Comparison of ENCODE assay signal across 8 cellular contexts in the genomic region with DNA sequence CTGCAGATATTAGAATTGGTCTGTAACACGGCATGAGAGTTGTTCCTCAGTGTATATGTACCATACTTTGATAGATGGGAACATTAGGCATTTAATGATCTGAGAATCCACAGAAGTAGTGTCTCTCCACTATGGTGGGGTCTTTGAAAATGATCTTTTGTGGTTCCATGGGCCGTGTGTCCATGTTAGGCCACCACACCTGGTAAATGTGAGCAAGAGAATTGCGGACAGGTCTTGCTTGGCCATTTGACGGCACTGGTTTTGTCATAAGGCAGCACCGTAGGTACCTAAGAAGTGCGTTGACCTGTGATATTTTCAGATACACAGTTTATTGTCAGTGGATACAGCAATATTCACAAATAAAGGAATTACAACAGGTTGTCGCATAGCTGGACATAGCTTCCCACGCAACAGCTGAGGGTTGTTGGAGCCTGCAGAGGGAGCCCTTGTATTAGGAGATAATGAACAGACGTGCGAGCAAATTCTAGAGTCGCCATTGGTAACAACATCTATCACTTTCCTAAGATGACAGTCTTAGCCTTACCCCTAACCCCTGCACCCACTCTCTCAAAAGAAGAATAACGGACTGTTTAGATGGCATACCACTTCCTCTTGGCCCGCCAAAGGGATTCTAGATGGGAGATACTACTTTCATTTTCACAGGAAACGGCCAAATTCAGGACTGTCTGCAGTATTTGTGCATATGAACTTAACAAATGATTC.
DNase-seq lines count a peak whose midpoint lies in the region; ATAC-seq and TF ChIP-seq lines count a peak whose summit lies in the region.

No MANE protein-coding gene starts in this region.

- TF ChIP-seq CTCF in brain microvascular endothelial cell (IDR thresholded peaks at IDR 0.05; ENCODE audit: low read depth, low read length, missing control alignments): peak; percentile 94

- in situ Hi-C loops in brain microvascular endothelial cell (cut with HindIII; ENCODE audit: low pct_ligation_motif_present, low sequenced_read_pairs): no loop called here

- no peak overlapping the region for H3K27ac ChIP-seq in brain microvascular endothelial cell

- H3K9me3 ChIP-seq in skeletal muscle satellite cell (replicated peaks; ENCODE audit: low read length): no peaks in the 10 kb centered on the region

- DNase-seq in SIG-M5 treated with dmso at 0.1 percent for 504 hours (lab: John Stamatoyannopoulos, UW; ENCODE audit: unreplicated experiment) (peak; percentile 62), SIG-M5 (lab: John Stamatoyannopoulos, UW) (no peak), NCI-H1417 (lab: John Stamatoyannopoulos, UW) (peak; percentile 63 to 90 (median 71)), T follicular helper cell (ENCODE audit: low read depth) (peak; percentile 19), brain microvascular endothelial cell (peak; percentile 64), iPS-NIHi11 (ENCODE audit: low spot score) (peak; percentile 72)

- peak overlapping the region; percentile 20 for H3K9ac ChIP-seq in skeletal muscle satellite cell (ENCODE audit: low read depth, low read length)

- peak; percentile 90 for ATAC-seq in HG02852 (IDR thresholded peaks at IDR 0.05; ENCODE audit: unreplicated experiment)

- no peaks in the 10 kb centered on the region for H3K27me3 ChIP-seq in brain microvascular endothelial cell (replicated peaks)
- H3K27me3 ChIP-seq in skeletal muscle satellite cell (ENCODE audit: control insufficient read depth, insufficient read depth, low read length): no peaks in the 10 kb centered on the region

- H3K4me2 ChIP-seq in skeletal muscle satellite cell (ENCODE audit: low read length): peak overlapping the region; percentile 67

- H3K4me3 ChIP-seq in brain microvascular endothelial cell (ENCODE audit: low read depth, low read length): peak overlapping the region; percentile 59
- peak overlapping the region; percentile 50 for H3K4me3 ChIP-seq in skeletal muscle satellite cell (ENCODE audit: low read length)

- H3K4me1 ChIP-seq in skeletal muscle satellite cell (ENCODE audit: control insufficient read depth, insufficient read depth, low read length): peaks cover 35% of the 10 kb centered on the region

- H3K36me3 ChIP-seq in brain microvascular endothelial cell (replicated peaks) (no peaks in the 10 kb centered on the region), skeletal muscle satellite cell (ENCODE audit: insufficient read depth, low read length) (no peaks in the 10 kb centered on the region)
